6 cellular contexts compared by ENCODE assay signal in genomic region chr1:17911789-17912188, GRCh38.
"Had no signal": no experiment of that assay in that cellular context is flagged by ENCODE, and none has a peak within 500 bp of the region (broad histone marks: within the 10 kb centered on the region; RNA-seq: fewer than 3 reads in every experiment).

No MANE protein-coding gene starts in this region.

- H3K4me3 ChIP-seq: GM23338 had no signal

- H3K27ac ChIP-seq: HL-60, KMS-11 had no signal

- H3K9ac ChIP-seq: KMS-11 had no signal

- DNase-seq: HCEC 1CT, KBM-7 had no signal

- ATAC-seq: GM23338, HepG2 had no signal
